8 cellular contexts compared by ENCODE assay signal in the genomic region with DNA sequence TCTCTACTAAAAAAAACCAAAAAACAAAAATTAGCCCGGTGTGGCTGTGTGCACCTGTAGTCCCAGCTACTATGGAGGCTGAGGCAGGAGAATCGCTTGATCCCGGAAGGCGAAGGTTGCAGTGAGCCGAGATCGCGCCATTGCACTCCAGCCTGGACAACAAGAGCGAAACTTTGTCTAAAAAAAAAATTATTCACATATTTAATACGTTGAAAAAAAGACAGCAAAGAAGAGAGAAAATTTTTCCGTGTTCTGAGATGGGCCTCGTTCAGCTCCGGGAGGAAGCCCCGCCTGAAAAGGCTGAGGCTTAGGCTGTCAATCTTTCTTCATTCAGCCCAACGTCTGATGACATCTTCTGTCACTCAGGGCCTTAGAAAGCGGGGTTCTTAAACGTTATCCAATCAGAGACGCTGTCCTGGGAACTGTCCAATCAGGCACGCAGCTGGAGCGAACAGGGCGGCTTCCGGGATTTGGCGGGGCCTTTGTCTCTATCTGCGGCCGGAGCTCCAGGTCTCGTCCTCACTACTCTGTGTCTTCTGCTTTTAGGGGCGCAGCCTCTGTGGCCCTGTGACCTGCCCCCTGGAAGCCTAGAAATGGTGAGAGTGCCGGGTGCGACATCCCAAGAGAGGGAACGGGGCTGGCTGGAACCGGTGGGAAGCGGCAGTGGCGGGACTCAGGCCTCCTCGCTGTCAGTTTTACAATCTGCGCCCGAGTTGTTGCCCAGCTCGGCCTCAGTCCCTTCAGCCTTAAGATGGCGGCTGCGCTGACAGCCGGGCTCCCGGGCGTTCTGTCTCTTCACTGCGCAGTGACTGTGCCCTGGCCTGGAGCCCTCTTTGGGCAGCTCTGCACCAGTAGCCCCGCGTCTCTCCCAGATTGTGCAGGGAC. TPM values are rescaled to one million over a fixed set of nuclear protein-coding genes. Genes with fewer than 3 reads are reported as not detected.
DNase-seq lines count a peak whose midpoint lies in the region; ATAC-seq and TF ChIP-seq lines count a peak whose summit lies in the region.

A gene (plus strand): TSS at position 485 of the 885 bp plus-strand sequence. CDS start 109 bp downstream, at position 594.

- no peak for TF ChIP-seq CTCF in GM12875 (IDR thresholded peaks at IDR 0.05; ENCODE audit: borderline replicate concordance, insufficient read depth, low read depth, low read length)
- no peak for TF ChIP-seq CTCF in VCaP (conservative IDR thresholded peaks at IDR 0.05)
- TF ChIP-seq CTCF in breast epithelium (IDR thresholded peaks at IDR 0.05), result no peak

- peak; percentile 100 for ATAC-seq in HG02610 (IDR thresholded peaks at IDR 0.05; ENCODE audit: unreplicated experiment)

- H3K36me3 ChIP-seq in breast epithelium, result no peaks in the 10 kb centered on the region

- DNase-seq in NCI-H1694 (lab: John Stamatoyannopoulos, UW) (peak; percentile 93), breast epithelium (ENCODE audit: low spot score in 2 of 2) (peak; percentile 88), iPS-NIHi7 (ENCODE audit: extremely low spot score) (peak; percentile 53), HT-29 (ENCODE audit: low spot score) (no peak)
- DNase-seq in stimulated activated CD4-positive, alpha-beta T cell treated with anti-CD3 and anti-CD28 coated beads, Interleukin-12 subunit alpha, Interleukin-12 subunit beta, amount 100 ng/mL, for 4 hours, result peak; percentile 76

- no peaks in the 10 kb centered on the region for H3K9me3 ChIP-seq in breast epithelium

- no peaks in the 10 kb centered on the region for H3K4me1 ChIP-seq in breast epithelium

- peak within 1 kb of the TSS; percentile 75 for H3K4me3 ChIP-seq in GM12875 (ENCODE audit: low read depth, low read length)
- peak within 1 kb of the TSS; percentile 59 to 81 (median 69) for H3K4me3 ChIP-seq in breast epithelium

- no peaks in the 10 kb centered on the region for H3K27me3 ChIP-seq in breast epithelium

- peak within 1 kb of the TSS; percentile 77 for H3K27ac ChIP-seq in VCaP
- H3K27ac ChIP-seq in breast epithelium, result peak within 1 kb of the TSS; percentile 53 to 77

- intact Hi-C loops in breast epithelium (cut with DNase I; ENCODE audit: low total_unique reads), result no loop called here

- TF ChIP-seq POLR2A in breast epithelium (IDR thresholded peaks at IDR 0.05), result no peak

RNA-seq across cellular contexts. Expression of the gene that starts here (rescaled TPM):
- total RNA-seq in breast epithelium, result 1 to 10 TPM; 1.6 to 9.4 (median 3.6) TPM
- not detected in 2 replicates for total RNA-seq in HT-29 (2014; rRNA removed; shearing (Covaris generic))
